1 cellular context compared by ENCODE assay signal in the genomic region with DNA sequence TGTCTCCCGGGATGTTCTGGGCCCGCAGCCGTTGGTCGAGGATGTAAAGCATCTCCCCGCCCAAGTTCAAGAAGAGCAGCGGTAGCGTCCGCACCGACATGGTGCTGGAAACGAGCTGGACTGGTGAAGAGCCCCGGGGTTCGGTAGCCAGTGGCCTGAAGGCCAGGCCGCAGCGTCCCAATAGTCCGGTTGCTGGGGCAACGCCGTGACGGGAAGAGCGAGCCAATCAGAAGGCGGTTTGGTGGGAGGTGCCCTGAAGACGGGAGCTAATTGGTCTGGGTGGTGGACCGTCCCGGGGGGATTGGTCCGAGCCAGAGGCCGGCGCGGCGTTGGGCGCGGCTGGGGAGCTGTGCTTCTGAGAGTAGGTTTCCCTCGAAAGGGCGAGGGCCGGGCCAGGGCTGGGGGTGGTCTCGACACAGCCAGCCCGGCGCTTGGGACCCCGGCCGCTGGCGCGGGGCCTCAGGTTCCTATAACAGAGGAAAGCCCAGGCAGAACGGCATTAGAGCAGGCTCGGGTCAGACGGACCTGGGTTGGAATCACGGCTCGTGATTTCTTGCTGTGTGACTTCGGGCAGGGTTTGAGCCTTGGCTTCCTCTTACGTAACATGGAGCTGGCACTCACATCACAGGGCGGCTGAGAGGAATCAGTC.
TF ChIP-seq lines count a peak whose summit lies in the region.

Gene OSCP1, minus strand, starts transcription at position 182 of the 649 bp plus-strand sequence. Its CDS starts 82 bp downstream, at position 100.

TF ChIP-seq in HepG2, 621 proteins besides CTCF, POLR2A, EP300 and RAD21 (continued from another document and continues in another):
- TF ChIP-seq, protein P1, sequence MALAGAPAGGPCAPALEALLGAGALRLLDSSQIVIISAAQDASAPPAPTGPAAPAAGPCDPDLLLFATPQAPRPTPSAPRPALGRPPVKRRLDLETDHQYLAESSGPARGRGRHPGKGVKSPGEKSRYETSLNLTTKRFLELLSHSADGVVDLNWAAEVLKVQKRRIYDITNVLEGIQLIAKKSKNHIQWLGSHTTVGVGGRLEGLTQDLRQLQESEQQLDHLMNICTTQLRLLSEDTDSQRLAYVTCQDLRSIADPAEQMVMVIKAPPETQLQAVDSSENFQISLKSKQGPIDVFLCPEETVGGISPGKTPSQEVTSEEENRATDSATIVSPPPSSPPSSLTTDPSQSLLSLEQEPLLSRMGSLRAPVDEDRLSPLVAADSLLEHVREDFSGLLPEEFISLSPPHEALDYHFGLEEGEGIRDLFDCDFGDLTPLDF (CRISPR knock-in tag; IDR thresholded peaks at IDR 0.05): no peak; the same call in 1 of the 2 replicates
- TF ChIP-seq KDM4B (CRISPR knock-in tag; IDR thresholded peaks at IDR 0.05) (no peak), FOXC1 (CRISPR knock-in tag; IDR thresholded peaks at IDR 0.05; ENCODE audit: borderline replicate concordance) (peak; percentile 90; the same call in 1 of the 2 replicates), NCOA5 (CRISPR knock-in tag; IDR thresholded peaks at IDR 0.05) (no peak), ZNF713 (CRISPR knock-in tag; IDR thresholded peaks at IDR 0.05) (0 out of 2 replicates have a peak, but pooled peaks have one; percentile 36), MAZ (IDR thresholded peaks at IDR 0.05; ENCODE audit: borderline replicate concordance, low read depth, low read length) (no peak), MAZ (CRISPR knock-in tag; IDR thresholded peaks at IDR 0.05; ENCODE audit: low read depth) (peak; percentile 37; the same call in 1 of the 2 replicates), TBX2 (CRISPR knock-in tag; IDR thresholded peaks at IDR 0.05; ENCODE audit: borderline replicate concordance) (peak; percentile 40; the same call in 1 of the 2 replicates), USF2 (IDR thresholded peaks at IDR 0.05; ENCODE audit: low read depth, low read length) (no peak), USF2 (CRISPR knock-in tag; IDR thresholded peaks at IDR 0.05; ENCODE audit: borderline replicate concordance) (no peak), SP1 (IDR thresholded peaks at IDR 0.05) (no peak), SP1 (CRISPR knock-in tag; IDR thresholded peaks at IDR 0.05) (no peak), CREB1 (IDR thresholded peaks at IDR 0.05) (peak; percentile 30; the same call in 1 of the 2 replicates), CREB1 (CRISPR knock-in tag; IDR thresholded peaks at IDR 0.05) (no peak), SMAD9 (CRISPR knock-in tag; IDR thresholded peaks at IDR 0.05) (peak; percentile 81; the same call in 1 of the 2 replicates), IRF2 (CRISPR knock-in tag; IDR thresholded peaks at IDR 0.05) (0 out of 2 replicates have a peak, but pooled peaks have one; percentile 35), PLRG1 (conservative IDR thresholded peaks at IDR 0.05) (no peak), ZNF567 (CRISPR knock-in tag; IDR thresholded peaks at IDR 0.05; ENCODE audit: borderline replicate concordance) (no peak), ZFAT (CRISPR knock-in tag; conservative IDR thresholded peaks at IDR 0.05) (0 out of 2 replicates have a peak, but pooled peaks have one; percentile 62), ARHGAP35 (CRISPR knock-in tag; IDR thresholded peaks at IDR 0.05; ENCODE audit: borderline replicate concordance) (peak; percentile 70; the same call in 1 of the 2 replicates), ZNF138 (CRISPR knock-in tag; IDR thresholded peaks at IDR 0.05; ENCODE audit: low read depth) (no peak), SRSF1 (optimal IDR thresholded peaks at IDR 0.05; ENCODE audit: low read depth, low read length) (no peak), MED13 (CRISPR knock-in tag; IDR thresholded peaks at IDR 0.05) (0 out of 2 replicates have a peak, but pooled peaks have one; percentile 28), ZNF747 (CRISPR knock-in tag; IDR thresholded peaks at IDR 0.05; ENCODE audit: borderline replicate concordance) (no peak), ZNF660 (CRISPR knock-in tag; IDR thresholded peaks at IDR 0.05; ENCODE audit: borderline replicate concordance, low read depth) (no peak), TAF15 (IDR thresholded peaks at IDR 0.05; ENCODE audit: low read depth, low read length, poor library complexity, severe bottlenecking) (no peak), MXD3 (CRISPR knock-in tag; IDR thresholded peaks at IDR 0.05) (peak; percentile 94)
- TF ChIP-seq, protein P2, sequence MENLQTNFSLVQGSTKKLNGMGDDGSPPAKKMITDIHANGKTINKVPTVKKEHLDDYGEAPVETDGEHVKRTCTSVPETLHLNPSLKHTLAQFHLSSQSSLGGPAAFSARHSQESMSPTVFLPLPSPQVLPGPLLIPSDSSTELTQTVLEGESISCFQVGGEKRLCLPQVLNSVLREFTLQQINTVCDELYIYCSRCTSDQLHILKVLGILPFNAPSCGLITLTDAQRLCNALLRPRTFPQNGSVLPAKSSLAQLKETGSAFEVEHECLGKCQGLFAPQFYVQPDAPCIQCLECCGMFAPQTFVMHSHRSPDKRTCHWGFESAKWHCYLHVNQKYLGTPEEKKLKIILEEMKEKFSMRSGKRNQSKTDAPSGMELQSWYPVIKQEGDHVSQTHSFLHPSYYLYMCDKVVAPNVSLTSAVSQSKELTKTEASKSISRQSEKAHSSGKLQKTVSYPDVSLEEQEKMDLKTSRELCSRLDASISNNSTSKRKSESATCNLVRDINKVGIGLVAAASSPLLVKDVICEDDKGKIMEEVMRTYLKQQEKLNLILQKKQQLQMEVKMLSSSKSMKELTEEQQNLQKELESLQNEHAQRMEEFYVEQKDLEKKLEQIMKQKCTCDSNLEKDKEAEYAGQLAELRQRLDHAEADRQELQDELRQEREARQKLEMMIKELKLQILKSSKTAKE (CRISPR knock-in tag; IDR thresholded peaks at IDR 0.05; ENCODE audit: borderline replicate concordance): no peak
- TF ChIP-seq, protein P3, sequence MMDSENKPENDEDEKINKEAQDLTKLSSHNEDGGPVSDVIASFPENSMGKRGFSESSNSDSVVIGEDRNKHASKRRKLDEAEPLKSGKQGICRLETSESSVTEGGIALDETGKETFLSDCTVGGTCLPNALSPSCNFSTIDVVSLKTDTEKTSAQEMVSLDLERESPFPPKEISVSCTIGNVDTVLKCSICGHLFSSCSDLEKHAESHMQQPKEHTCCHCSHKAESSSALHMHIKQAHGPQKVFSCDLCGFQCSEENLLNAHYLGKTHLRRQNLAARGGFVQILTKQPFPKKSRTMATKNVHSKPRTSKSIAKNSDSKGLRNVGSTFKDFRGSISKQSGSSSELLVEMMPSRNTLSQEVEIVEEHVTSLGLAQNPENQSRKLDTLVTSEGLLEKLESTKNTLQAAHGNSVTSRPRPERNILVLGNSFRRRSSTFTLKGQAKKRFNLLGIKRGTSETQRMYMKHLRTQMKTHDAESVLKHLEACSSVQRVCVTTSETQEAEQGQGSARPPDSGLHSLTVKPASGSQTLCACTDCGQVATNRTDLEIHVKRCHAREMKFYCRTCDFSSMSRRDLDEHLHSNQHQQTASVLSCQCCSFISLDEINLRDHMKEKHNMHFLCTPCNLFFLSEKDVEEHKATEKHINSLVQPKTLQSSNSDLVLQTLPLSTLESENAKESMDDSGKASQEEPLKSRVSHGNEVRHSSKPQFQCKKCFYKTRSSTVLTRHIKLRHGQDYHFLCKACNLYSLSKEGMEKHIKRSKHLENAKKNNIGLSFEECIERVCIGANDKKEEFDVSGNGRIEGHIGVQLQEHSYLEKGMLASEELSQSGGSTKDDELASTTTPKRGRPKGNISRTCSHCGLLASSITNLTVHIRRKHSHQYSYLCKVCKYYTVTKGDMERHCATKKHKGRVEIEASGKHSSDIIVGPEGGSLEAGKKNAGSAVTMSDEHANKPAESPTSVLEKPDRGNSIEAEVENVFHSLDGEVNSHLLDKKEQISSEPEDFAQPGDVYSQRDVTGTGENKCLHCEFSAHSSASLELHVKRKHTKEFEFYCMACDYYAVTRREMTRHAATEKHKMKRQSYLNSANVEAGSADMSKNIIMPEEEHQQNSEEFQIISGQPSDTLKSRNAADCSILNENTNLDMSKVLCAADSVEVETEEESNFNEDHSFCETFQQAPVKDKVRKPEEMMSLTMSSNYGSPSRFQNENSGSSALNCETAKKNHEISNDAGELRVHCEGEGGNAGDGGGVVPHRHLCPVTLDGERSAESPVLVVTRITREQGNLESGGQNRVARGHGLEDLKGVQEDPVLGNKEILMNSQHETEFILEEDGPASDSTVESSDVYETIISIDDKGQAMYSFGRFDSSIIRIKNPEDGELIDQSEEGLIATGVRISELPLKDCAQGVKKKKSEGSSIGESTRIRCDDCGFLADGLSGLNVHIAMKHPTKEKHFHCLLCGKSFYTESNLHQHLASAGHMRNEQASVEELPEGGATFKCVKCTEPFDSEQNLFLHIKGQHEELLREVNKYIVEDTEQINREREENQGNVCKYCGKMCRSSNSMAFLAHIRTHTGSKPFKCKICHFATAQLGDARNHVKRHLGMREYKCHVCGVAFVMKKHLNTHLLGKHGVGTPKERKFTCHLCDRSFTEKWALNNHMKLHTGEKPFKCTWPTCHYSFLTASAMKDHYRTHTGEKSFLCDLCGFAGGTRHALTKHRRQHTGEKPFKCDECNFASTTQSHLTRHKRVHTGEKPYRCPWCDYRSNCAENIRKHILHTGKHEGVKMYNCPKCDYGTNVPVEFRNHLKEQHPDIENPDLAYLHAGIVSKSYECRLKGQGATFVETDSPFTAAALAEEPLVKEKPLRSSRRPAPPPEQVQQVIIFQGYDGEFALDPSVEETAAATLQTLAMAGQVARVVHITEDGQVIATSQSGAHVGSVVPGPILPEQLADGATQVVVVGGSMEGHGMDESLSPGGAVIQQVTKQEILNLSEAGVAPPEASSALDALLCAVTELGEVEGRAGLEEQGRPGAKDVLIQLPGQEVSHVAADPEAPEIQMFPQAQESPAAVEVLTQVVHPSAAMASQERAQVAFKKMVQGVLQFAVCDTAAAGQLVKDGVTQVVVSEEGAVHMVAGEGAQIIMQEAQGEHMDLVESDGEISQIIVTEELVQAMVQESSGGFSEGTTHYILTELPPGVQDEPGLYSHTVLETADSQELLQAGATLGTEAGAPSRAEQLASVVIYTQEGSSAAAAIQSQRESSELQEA (CRISPR knock-in tag; IDR thresholded peaks at IDR 0.05; ENCODE audit: not compliant biosample characterization): peak; percentile 29
- TF ChIP-seq, protein P4, sequence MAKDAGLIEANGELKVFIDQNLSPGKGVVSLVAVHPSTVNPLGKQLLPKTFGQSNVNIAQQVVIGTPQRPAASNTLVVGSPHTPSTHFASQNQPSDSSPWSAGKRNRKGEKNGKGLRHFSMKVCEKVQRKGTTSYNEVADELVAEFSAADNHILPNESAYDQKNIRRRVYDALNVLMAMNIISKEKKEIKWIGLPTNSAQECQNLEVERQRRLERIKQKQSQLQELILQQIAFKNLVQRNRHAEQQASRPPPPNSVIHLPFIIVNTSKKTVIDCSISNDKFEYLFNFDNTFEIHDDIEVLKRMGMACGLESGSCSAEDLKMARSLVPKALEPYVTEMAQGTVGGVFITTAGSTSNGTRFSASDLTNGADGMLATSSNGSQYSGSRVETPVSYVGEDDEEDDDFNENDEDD (CRISPR knock-in tag; IDR thresholded peaks at IDR 0.05; ENCODE audit: borderline replicate concordance): peak; percentile 87; the same call in 1 of the 2 replicates
- TF ChIP-seq, protein P5, sequence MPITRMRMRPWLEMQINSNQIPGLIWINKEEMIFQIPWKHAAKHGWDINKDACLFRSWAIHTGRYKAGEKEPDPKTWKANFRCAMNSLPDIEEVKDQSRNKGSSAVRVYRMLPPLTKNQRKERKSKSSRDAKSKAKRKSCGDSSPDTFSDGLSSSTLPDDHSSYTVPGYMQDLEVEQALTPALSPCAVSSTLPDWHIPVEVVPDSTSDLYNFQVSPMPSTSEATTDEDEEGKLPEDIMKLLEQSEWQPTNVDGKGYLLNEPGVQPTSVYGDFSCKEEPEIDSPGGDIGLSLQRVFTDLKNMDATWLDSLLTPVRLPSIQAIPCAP (CRISPR knock-in tag; IDR thresholded peaks at IDR 0.05; ENCODE audit: low read depth): no peak
- TF ChIP-seq, protein P6, sequence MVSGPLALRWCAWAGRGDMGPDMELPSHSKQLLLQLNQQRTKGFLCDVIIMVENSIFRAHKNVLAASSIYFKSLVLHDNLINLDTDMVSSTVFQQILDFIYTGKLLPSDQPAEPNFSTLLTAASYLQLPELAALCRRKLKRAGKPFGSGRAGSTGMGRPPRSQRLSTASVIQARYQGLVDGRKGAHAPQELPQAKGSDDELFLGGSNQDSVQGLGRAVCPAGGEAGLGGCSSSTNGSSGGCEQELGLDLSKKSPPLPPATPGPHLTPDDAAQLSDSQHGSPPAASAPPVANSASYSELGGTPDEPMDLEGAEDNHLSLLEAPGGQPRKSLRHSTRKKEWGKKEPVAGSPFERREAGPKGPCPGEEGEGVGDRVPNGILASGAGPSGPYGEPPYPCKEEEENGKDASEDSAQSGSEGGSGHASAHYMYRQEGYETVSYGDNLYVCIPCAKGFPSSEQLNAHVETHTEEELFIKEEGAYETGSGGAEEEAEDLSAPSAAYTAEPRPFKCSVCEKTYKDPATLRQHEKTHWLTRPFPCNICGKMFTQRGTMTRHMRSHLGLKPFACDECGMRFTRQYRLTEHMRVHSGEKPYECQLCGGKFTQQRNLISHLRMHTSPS (CRISPR knock-in tag; IDR thresholded peaks at IDR 0.05; ENCODE audit: low read depth): 0 out of 2 replicates have a peak, but pooled peaks have one; percentile 31
- TF ChIP-seq, protein P7, sequence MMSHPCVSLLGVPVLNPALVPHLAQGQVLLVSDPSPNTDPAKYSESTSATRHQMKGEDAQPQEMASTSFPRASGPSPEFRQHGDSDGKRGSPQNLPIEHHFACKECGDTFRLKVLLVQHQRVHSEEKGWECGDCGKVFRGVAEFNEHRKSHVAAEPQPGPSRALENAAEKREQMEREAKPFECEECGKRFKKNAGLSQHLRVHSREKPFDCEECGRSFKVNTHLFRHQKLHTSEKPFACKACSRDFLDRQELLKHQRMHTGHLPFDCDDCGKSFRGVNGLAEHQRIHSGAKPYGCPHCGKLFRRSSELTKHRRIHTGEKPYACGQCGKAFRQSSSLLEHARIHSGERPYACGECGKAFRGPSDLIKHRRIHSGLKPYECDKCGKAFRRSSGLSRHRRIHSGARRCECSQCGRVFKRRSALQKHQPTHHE (CRISPR knock-in tag; IDR thresholded peaks at IDR 0.05; ENCODE audit: borderline replicate concordance): peak; percentile 35; the same call in 1 of the 2 replicates
- TF ChIP-seq, protein P8, sequence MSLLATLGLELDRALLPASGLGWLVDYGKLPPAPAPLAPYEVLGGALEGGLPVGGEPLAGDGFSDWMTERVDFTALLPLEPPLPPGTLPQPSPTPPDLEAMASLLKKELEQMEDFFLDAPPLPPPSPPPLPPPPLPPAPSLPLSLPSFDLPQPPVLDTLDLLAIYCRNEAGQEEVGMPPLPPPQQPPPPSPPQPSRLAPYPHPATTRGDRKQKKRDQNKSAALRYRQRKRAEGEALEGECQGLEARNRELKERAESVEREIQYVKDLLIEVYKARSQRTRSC (CRISPR knock-in tag; IDR thresholded peaks at IDR 0.05; ENCODE audit: low read depth): no peak
